In genomic region chr2:48423376-48423775, GRCh38 we compare ENCODE assay signal across 12 cellular contexts. TPM values are rescaled to one million over a fixed set of nuclear protein-coding genes. Genes with fewer than 3 reads are reported as not detected.
DNase-seq lines count a peak whose midpoint lies in the region; ATAC-seq and TF ChIP-seq lines count a peak whose summit lies in the region.
"Had no signal": no experiment of that assay in that cellular context is flagged by ENCODE, and none has a peak within 500 bp of the region (broad histone marks: within the 10 kb centered on the region; RNA-seq: fewer than 3 reads in every experiment).

No MANE protein-coding gene starts in this region.

- H3K27ac ChIP-seq in PC-3 (ENCODE audit: low read length) (peak overlapping the region; percentile 22; the same call in 1 of the 2 replicates), MM.1S (ENCODE audit: low read length) (no peak overlapping the region)
- H3K27ac ChIP-seq: suprapubic skin had no signal

- no peak overlapping the region for H2AFZ ChIP-seq in PC-3 (ENCODE audit: low read length)
- no peak overlapping the region for H2AFZ ChIP-seq in MM.1S (ENCODE audit: low read length)

- H3K4me3 ChIP-seq in PC-3 (ENCODE audit: low read length) (no peak overlapping the region), choroid plexus epithelial cell (ENCODE audit: low read depth, low read length) (no peak overlapping the region), MM.1S (ENCODE audit: low read length) (no peak overlapping the region)
- H3K4me3 ChIP-seq: suprapubic skin had no signal

- H3K27me3 ChIP-seq in PC-3 (ENCODE audit: low read length) (no peaks in the 10 kb centered on the region), MM.1S (replicated peaks; ENCODE audit: insufficient read depth, low read length) (no peaks in the 10 kb centered on the region)
- H3K27me3 ChIP-seq: suprapubic skin had no signal

- H3K36me3 ChIP-seq in PC-3 (ENCODE audit: low read depth, low read length) (no peaks in the 10 kb centered on the region), MM.1S (replicated peaks; ENCODE audit: insufficient read depth, low read length) (no peaks in the 10 kb centered on the region)
- H3K36me3 ChIP-seq: suprapubic skin had no signal

- H3K4me1 ChIP-seq in PC-3 (ENCODE audit: insufficient read depth, low read length) (peaks cover 24% of the 10 kb centered on the region), MM.1S (ENCODE audit: low read length) (no peaks in the 10 kb centered on the region)

- CTCF ChIA-PET in PC-3 (lab: Charles Lee), result no interaction called here

- H3K4me2 ChIP-seq in PC-3 (ENCODE audit: low read length) (peak overlapping the region; percentile 45), MM.1S (ENCODE audit: low read depth, low read length) (no peak overlapping the region)

- POLR2A ChIA-PET in PC-3 (lab: Charles Lee; ENCODE audit: unreplicated experiment), result no interaction called here

- no peaks in the 10 kb centered on the region for H4K20me1 ChIP-seq in PC-3 (ENCODE audit: low read length)
- no peaks in the 10 kb centered on the region for H4K20me1 ChIP-seq in MM.1S (ENCODE audit: insufficient read depth, low read length)

- TF ChIP-seq CTCF in PC-3 (conservative IDR thresholded peaks at IDR 0.05; ENCODE audit: low read depth, low read length), result no peak
- TF ChIP-seq CTCF in choroid plexus epithelial cell (conservative IDR thresholded peaks at IDR 0.05; ENCODE audit: low read depth, low read length), result no peak
- no peak for TF ChIP-seq CTCF in MM.1S (IDR thresholded peaks at IDR 0.05; ENCODE audit: low read length)

- H3K9me2 ChIP-seq in PC-3 (replicated peaks; ENCODE audit: low read length), result no peaks in the 10 kb centered on the region
- no peaks in the 10 kb centered on the region for H3K9me2 ChIP-seq in MM.1S (replicated peaks; ENCODE audit: insufficient read depth, low read length)

- intact Hi-C loops in PC-3 (cut with micrococcal nuclease), result loop anchor here (5.0 kb wide), 2 partner anchors 164 to 566 kb away; no protein-coding TSS in a partner anchor

- ATAC-seq in PC-3 (peak; percentile 53), GM19397 (IDR thresholded peaks at IDR 0.05; ENCODE audit: unreplicated experiment) (no peak)
- ATAC-seq: T-cell had no signal

- H3K9ac ChIP-seq in PC-3 (ENCODE audit: low read length) (no peak overlapping the region), MM.1S (ENCODE audit: low read length) (no peak overlapping the region)

- H3K79me2 ChIP-seq in PC-3 (ENCODE audit: low read length), result no peaks in the 10 kb centered on the region
- no peaks in the 10 kb centered on the region for H3K79me2 ChIP-seq in MM.1S (ENCODE audit: low read length)

- no TSS peak for BruUV-seq in PC-3 (replicated peaks; lab: Mats Ljungman, UMichigan)

- DNase-seq in ELR (ENCODE audit: low read depth) (peak; percentile 95), PC-3 (peak; percentile 87), choroid plexus epithelial cell (ENCODE audit: low read depth) (peak; percentile 67), non-pigmented ciliary epithelial cell (ENCODE audit: low read depth) (peak; percentile 60), NCI-H774 (lab: John Stamatoyannopoulos, UW) (no peak), MM.1S (no peak), HK-2 (ENCODE audit: unreplicated experiment) (no peak)
- DNase-seq: Karpas-422, NCI-H2081 treated with DMSO at 0.1 percent for 48 hours, T-cell had no signal

- H3F3A ChIP-seq in PC-3 (ENCODE audit: low read length, unreplicated experiment), result no peaks in the 10 kb centered on the region
- H3F3A ChIP-seq in MM.1S (ENCODE audit: insufficient read depth, low read length), result no peaks in the 10 kb centered on the region

- H3K9me3 ChIP-seq in PC-3 (ENCODE audit: low read length) (no peaks in the 10 kb centered on the region), MM.1S (replicated peaks; ENCODE audit: insufficient read depth, low read length) (no peaks in the 10 kb centered on the region)
- H3K9me3 ChIP-seq: suprapubic skin had no signal

RNA-seq across cellular contexts. Expression of gene PPP1R21, which starts 17.2 kb away (rescaled TPM):
- total RNA-seq in PC-3 (2014; rRNA removed), result 8.6 and 9.4 TPM in 2 replicates

Comparison
In these comparisons a context has a peak if more than half of its experiments do, and no peak if none do; other contexts are left out.
1. DNase-seq: peak in ELR (single experiment), PC-3 (single experiment), choroid plexus epithelial cell (single experiment) and non-pigmented ciliary epithelial cell (single experiment); none in NCI-H774 (single experiment), MM.1S (single experiment) and HK-2 (single experiment).